15 cellular contexts compared by ENCODE assay signal in the genomic region with DNA sequence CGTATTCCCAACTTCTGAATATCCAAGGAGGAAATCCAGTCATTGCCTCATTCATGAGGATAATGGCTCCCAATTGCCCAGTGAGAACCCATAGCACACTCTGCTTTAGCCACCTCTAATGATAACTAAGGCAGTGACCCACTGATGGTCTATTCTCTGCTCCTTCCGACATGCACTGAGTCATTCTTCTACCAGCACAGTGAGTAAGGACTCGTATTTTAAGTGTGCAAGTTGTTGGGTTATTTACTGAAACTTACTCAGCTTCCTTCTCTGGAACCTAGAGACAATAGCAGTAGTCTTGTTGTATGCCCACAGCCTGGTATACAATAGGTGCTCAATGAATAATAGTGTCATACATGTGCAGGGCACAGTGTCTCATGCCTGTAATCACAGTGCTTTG.
A peak's percentile ranks its signal among the peaks of the same experiment; 100 is the strongest.
DNase-seq lines count a peak whose midpoint lies in the region; ATAC-seq and TF ChIP-seq lines count a peak whose summit lies in the region.
"Had no signal": no experiment of that assay in that cellular context is flagged by ENCODE, and none has a peak within 500 bp of the region (broad histone marks: within the 10 kb centered on the region; RNA-seq: fewer than 3 reads in every experiment).

No MANE protein-coding gene starts in this region.

- intact Hi-C loops in OCI-LY7 (cut with micrococcal nuclease; ENCODE audit: unreplicated experiment) (no loop called here), Right ventricle myocardium inferior (cut with DNase I) (no loop called here)

- H3K27me3 Mint-ChIP-seq in immature natural killer cell (ENCODE audit: low read depth in 3 of 3): peaks cover 0 to 7% (median 6%) of the 10 kb centered on the region in 3 donors

- no peaks in the 10 kb centered on the region for H3K9me3 ChIP-seq in OCI-LY7 (ENCODE audit: low read length)
- H3K9me3 ChIP-seq: gastroesophageal sphincter, right lobe of liver, thoracic aorta had no signal

- POLR2A ChIA-PET in OCI-LY7 (lab: Charles Lee): interaction anchor here (0.6 kb wide), 1 partner anchor 179 kb away, joined by 4 read pairs; no protein-coding TSS in a partner anchor

- peak overlapping the region; percentile 89 to 97 (median 94) for H3K27ac Mint-ChIP-seq in immature natural killer cell
- H3K27ac Mint-ChIP-seq: nephron had no signal

- peak; percentile 55 for ATAC-seq in GM19351 (IDR thresholded peaks at IDR 0.05; ENCODE audit: unreplicated experiment)
- ATAC-seq in HG02870 (IDR thresholded peaks at IDR 0.05; ENCODE audit: unreplicated experiment): peak; percentile 71
- ATAC-seq in Right ventricle myocardium inferior: no peak
- ATAC-seq: gastroesophageal sphincter, SK-N-SH treated with all-trans-retinoic acid at 6 μM for 48 hours had no signal

- no peaks in the 10 kb centered on the region for H3K36me3 Mint-ChIP-seq in immature natural killer cell

- peaks cover 55 to 59% of the 10 kb centered on the region in 2 donors for H3K4me1 Mint-ChIP-seq in immature natural killer cell

- no peak overlapping the region for H3K4me3 ChIP-seq in OCI-LY7 (ENCODE audit: low read depth, low read length, poor library complexity, severe bottlenecking)
- H3K4me3 ChIP-seq: gastroesophageal sphincter, right lobe of liver, thoracic aorta had no signal

- H3K9me2 ChIP-seq in OCI-LY7 (ENCODE audit: insufficient read depth, low read length): no peaks in the 10 kb centered on the region

- peak overlapping the region in 4 of 5 donors; percentile 26 to 79 (median 73) for H3K4me3 Mint-ChIP-seq in immature natural killer cell
- H3K4me3 Mint-ChIP-seq: nephron had no signal

- H3K4me2 ChIP-seq in OCI-LY7 (ENCODE audit: low read length): no peak overlapping the region

- DNase-seq in OCI-LY7 (ENCODE audit: low spot score) (no peak), immature natural killer cell (no peak), SW480 (ENCODE audit: low spot score) (no peak), Right ventricle myocardium inferior (ENCODE audit: missing footprints) (no peak)
- no peak for DNase-seq in activated effector memory CD4-positive, alpha-beta T cell treated with anti-CD3 and anti-CD28 coated beads, Interleukin-2, amount 50 U/mL, for 16 hours
- DNase-seq: activated CD8-positive, alpha-beta memory T cell treated with anti-CD3 and anti-CD28 coated beads for 24 hours; COR-L47; NCI-H1417 treated with DMSO at 0.1 percent for 48 hours; right lobe of liver had no signal

- no peaks in the 10 kb centered on the region for H3K9me3 Mint-ChIP-seq in immature natural killer cell
- H3K9me3 Mint-ChIP-seq: nephron had no signal

- no peak for TF ChIP-seq CTCF in OCI-LY7 (conservative IDR thresholded peaks at IDR 0.05; ENCODE audit: low read length)

- BruUV-seq in OCI-LY7 (replicated peaks; lab: Mats Ljungman, UMichigan): no TSS peak

- H3K27ac ChIP-seq in OCI-LY7 (ENCODE audit: low read depth, low read length, poor library complexity, severe bottlenecking): no peak overlapping the region
- H3K27ac ChIP-seq: gastroesophageal sphincter, right lobe of liver, thoracic aorta had no signal

- CTCF ChIA-PET in OCI-LY7 (lab: Charles Lee; ENCODE audit: unreplicated experiment): no interaction called here

- H4K20me1 ChIP-seq in OCI-LY7 (ENCODE audit: insufficient read depth, low read length): no peaks in the 10 kb centered on the region

- no peaks in the 10 kb centered on the region for H3K79me2 ChIP-seq in OCI-LY7 (ENCODE audit: insufficient read depth, low read depth, low read length)

- H2AFZ ChIP-seq in OCI-LY7 (ENCODE audit: low read length): peak overlapping the region; percentile 96; the same call in 1 of the 2 replicates

- peaks cover 26% of the 10 kb centered on the region for H3K4me1 ChIP-seq in OCI-LY7 (ENCODE audit: insufficient read depth, low read length, poor library complexity, severe bottlenecking)
- H3K4me1 ChIP-seq: right lobe of liver had no signal

- no peaks in the 10 kb centered on the region for H3K36me3 ChIP-seq in OCI-LY7 (ENCODE audit: insufficient read depth, low read length)
- H3K36me3 ChIP-seq: gastroesophageal sphincter, right lobe of liver, thoracic aorta had no signal
